In the genomic region with DNA sequence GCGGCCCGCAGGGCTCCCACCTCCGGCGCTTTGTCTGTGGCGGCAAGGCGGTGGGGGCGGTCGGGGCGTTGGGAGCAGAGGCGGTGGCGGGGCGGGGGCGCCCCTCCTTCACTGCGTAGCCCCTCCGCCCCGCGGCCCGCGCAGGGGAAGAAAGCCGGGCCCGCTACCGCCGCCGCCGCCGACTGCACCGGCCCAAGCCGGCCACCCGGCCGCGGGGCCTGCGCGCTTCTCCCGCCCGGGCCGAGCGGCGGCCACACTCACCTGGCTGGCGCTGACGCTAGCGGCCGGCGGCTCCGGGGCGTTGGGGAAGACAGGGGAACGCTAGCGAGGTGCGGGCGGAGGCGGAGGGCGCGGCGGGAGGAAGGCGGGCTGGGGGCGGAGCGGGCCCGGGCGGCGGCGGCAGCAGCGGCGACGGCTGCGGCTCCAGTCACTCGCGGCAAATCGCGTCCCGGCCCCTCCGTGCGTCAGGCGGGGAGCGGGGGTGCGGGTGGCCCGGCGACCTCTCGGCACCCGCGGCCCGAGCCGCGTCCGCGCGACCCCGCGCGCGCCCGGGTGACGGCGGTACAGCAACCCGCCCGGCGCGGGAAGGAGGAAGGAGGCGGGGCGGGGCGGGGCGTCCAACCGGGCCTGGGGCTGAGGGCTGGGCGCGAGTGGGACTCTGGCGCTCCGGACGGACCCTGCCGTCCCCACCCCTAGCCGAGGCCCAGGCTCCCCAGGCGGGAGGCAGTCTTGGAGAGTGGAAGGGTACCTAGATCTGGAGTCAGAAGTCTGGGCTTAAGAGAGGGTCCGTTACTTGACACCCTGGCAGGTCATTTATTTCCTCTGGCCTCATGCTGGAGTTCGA, we compare ENCODE assay signal across 8 cellular contexts. TPM values are rescaled to one million over a fixed set of nuclear protein-coding genes. Genes with fewer than 3 reads are reported as not detected.
DNase-seq lines count a peak whose midpoint lies in the region; ATAC-seq lines count a peak whose summit lies in the region.

A gene with protein sequence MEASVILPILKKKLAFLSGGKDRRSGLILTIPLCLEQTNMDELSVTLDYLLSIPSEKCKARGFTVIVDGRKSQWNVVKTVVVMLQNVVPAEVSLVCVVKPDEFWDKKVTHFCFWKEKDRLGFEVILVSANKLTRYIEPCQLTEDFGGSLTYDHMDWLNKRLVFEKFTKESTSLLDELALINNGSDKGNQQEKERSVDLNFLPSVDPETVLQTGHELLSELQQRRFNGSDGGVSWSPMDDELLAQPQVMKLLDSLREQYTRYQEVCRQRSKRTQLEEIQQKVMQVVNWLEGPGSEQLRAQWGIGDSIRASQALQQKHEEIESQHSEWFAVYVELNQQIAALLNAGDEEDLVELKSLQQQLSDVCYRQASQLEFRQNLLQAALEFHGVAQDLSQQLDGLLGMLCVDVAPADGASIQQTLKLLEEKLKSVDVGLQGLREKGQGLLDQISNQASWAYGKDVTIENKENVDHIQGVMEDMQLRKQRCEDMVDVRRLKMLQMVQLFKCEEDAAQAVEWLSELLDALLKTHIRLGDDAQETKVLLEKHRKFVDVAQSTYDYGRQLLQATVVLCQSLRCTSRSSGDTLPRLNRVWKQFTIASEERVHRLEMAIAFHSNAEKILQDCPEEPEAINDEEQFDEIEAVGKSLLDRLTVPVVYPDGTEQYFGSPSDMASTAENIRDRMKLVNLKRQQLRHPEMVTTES (minus strand): TSS at position 595 of the 844 bp plus-strand sequence. CDS start 72,991 bp downstream, outside the sequence.

- 1% methylated on average over 111 of the region's 111 CpGs for WGBS in ectodermal cell, 2 experiments

- DNase-seq in NOMO-1 (lab: John Stamatoyannopoulos, UW; ENCODE audit: unreplicated experiment in 2 of 2) (peak; percentile 11 to 52), NOMO-1 treated with dmso at 0.1 percent for 144 hours (lab: John Stamatoyannopoulos, UW; ENCODE audit: unreplicated experiment) (no peak), NCI-H2171 (lab: John Stamatoyannopoulos, UW) (peak; percentile 62), lung microvascular endothelial cell (ENCODE audit: low read depth in 2 of 2) (peak; percentile 53 to 64)
- DNase-seq in activated CD4-positive, alpha-beta T cell treated with anti-CD3 and anti-CD28 coated beads, Interleukin-2, amount 50 U/mL, for 48 hours, result peak; percentile 72 to 76
- DNase-seq in stimulated activated CD4-positive, alpha-beta T cell treated with anti-CD3 and anti-CD28 coated beads, TNF-alpha, amount 100 ng/mL, for 4 hours (ENCODE audit: low read depth in 3 of 3), result peak; percentile 39 to 48 (median 44)

- peak within 1 kb of the TSS; percentile 72 for H3K27ac ChIP-seq in ectodermal cell (ENCODE audit: insufficient read depth, low read depth, low read length, poor library complexity, severe bottlenecking)

- ATAC-seq in HG02885 (IDR thresholded peaks at IDR 0.05; ENCODE audit: poor library complexity, unreplicated experiment), result peak; percentile 71

- peak within 1 kb of the TSS; percentile 90 for H3K4me3 ChIP-seq in ectodermal cell (ENCODE audit: insufficient read depth, low read depth, low read length)

- H3K4me1 ChIP-seq in ectodermal cell (ENCODE audit: control insufficient read depth, insufficient read depth, low read length), result no peaks in the 10 kb centered on the region

- H3K27me3 ChIP-seq in ectodermal cell (ENCODE audit: control insufficient read depth, insufficient read depth, low read length, poor library complexity, severe bottlenecking), result no peaks in the 10 kb centered on the region

- no peaks in the 10 kb centered on the region for H3K9me3 ChIP-seq in ectodermal cell (ENCODE audit: control insufficient read depth, low read length)

- no peaks in the 10 kb centered on the region for H3K36me3 ChIP-seq in ectodermal cell (ENCODE audit: control insufficient read depth, insufficient read depth, low read length)

RNA-seq across cellular contexts. Expression of the gene that starts here (rescaled TPM):
- polyA plus RNA-seq in ectodermal cell (2013, experiment 1 of 4), result 54.9 TPM
- polyA plus RNA-seq in ectodermal cell (2013, experiment 2 of 4), result 55.1 TPM
- 43.7 TPM for polyA plus RNA-seq in ectodermal cell (2013, experiment 3 of 4)
- polyA plus RNA-seq in ectodermal cell (2013, experiment 4 of 4), result 45.9 TPM
- 17.9 and 25.2 TPM in 2 replicates for total RNA-seq in lung microvascular endothelial cell
